In genomic region chr11:63599211-63600122, GRCh38 we compare ENCODE assay signal across 13 cellular contexts. TPM values are rescaled to one million over a fixed set of nuclear protein-coding genes. Genes with fewer than 3 reads are reported as not detected.
A peak's percentile ranks its signal among the peaks of the same experiment; 100 is the strongest.
DNase-seq lines count a peak whose midpoint lies in the region; ATAC-seq, FAIRE-seq and TF ChIP-seq lines count a peak whose summit lies in the region.
"Had no signal": no experiment of that assay in that cellular context is flagged by ENCODE, and none has a peak within 500 bp of the region (broad histone marks: within the 10 kb centered on the region; RNA-seq: fewer than 3 reads in every experiment).

No MANE protein-coding gene starts in this region.

- TF ChIP-seq CTCF in fibroblast of villous mesenchyme (IDR thresholded peaks at IDR 0.05; ENCODE audit: insufficient read depth, low read depth, low read length), result no peak

- no peaks in the 10 kb centered on the region for H3K9me3 ChIP-seq in subcutaneous abdominal adipose tissue (ENCODE audit: control insufficient read depth in 5 of 5, low read length in 5 of 5)
- H3K9me3 ChIP-seq: vagina had no signal

- no peak for ATAC-seq in GM19328 (IDR thresholded peaks at IDR 0.05; ENCODE audit: unreplicated experiment)

- peaks cover 6 to 59% (median 44%) of the 10 kb centered on the region in 5 donors for H3K4me1 ChIP-seq in subcutaneous abdominal adipose tissue (ENCODE audit: control insufficient read depth in 5 of 5, insufficient read depth in 5 of 5, low read length in 5 of 5)
- H3K4me1 ChIP-seq: vagina had no signal

- no peak overlapping the region for H3K4me3 ChIP-seq in fibroblast of villous mesenchyme (ENCODE audit: low read depth, low read length)
- no peak overlapping the region for H3K4me3 ChIP-seq in subcutaneous abdominal adipose tissue (ENCODE audit: low read depth in 1 of 5, low read length in 5 of 5)
- H3K4me3 ChIP-seq: vagina had no signal

- H3K9ac ChIP-seq in subcutaneous abdominal adipose tissue (ENCODE audit: low read length in 5 of 5), result peak overlapping the region in 1 of 5 donors; percentile 63
- H3K9ac ChIP-seq: KMS-11 had no signal

- DNase-seq in H54 (ENCODE audit: insufficient read length, low spot score), result peak; percentile 97
- DNase-seq in SW 1271 (lab: John Stamatoyannopoulos, UW), result peak; percentile 18 to 19
- DNase-seq in fibroblast of villous mesenchyme (ENCODE audit: low read depth), result peak; percentile 32
- no peak for DNase-seq in NCI-H2196 (lab: John Stamatoyannopoulos, UW; ENCODE audit: unreplicated experiment)
- DNase-seq in DMS 273 (lab: John Stamatoyannopoulos, UW; ENCODE audit: unreplicated experiment), result no peak
- DNase-seq: erythroblast, NCI-H510A treated with DMSO at 0.1 percent for 48 hours had no signal

- no peaks in the 10 kb centered on the region for H3K27me3 ChIP-seq in subcutaneous abdominal adipose tissue (ENCODE audit: control insufficient read depth in 5 of 5, insufficient read depth in 4 of 5, low read length in 5 of 5)
- H3K27me3 ChIP-seq: vagina had no signal

- peak overlapping the region; percentile 88 for H3K27ac ChIP-seq in subcutaneous abdominal adipose tissue (ENCODE audit: low read depth, low read length)
- H3K27ac ChIP-seq: KMS-11, vagina had no signal

- H3K36me3 ChIP-seq in subcutaneous abdominal adipose tissue (ENCODE audit: control insufficient read depth in 5 of 5, insufficient read depth in 5 of 5, low read length in 5 of 5), result peaks cover 0 to 37% (median 26%) of the 10 kb centered on the region in 5 donors
- H3K36me3 ChIP-seq: vagina had no signal

- no peak for TF ChIP-seq POLR2A in H54 (IDR thresholded peaks at IDR 0.05; ENCODE audit: low read depth, low read length)

- peak; percentile 87 for FAIRE-seq in H54 (lab: Jason Lieb, UNC)
- FAIRE-seq: G401.6 had no signal

RNA-seq across cellular contexts. Expression of gene PLAAT3, which starts 14.8 kb away (rescaled TPM):
- 4.2 and 6.0 TPM in 2 replicates for total RNA-seq in fibroblast of villous mesenchyme

RNA-seq across cellular contexts. Expression of gene PLAAT2, which starts 36.3 kb away (rescaled TPM):
- not detected in 2 replicates for total RNA-seq in fibroblast of villous mesenchyme
- total RNA-seq: pulmonary artery endothelial cell, vagina had no signal

Comparison
In these comparisons a context has a peak if more than half of its experiments do, and no peak if none do; other contexts are left out.
1. DNase-seq: peak in H54 (single experiment), SW 1271 (2 of 2) and fibroblast of villous mesenchyme (single experiment); none in NCI-H2196 (single experiment) and DMS 273 (single experiment).